ENCODE assay signal across 19 cellular contexts in genomic region chr2:206721216-206721920, GRCh38. TPM values are rescaled to one million over a fixed set of nuclear protein-coding genes. Genes with fewer than 3 reads are reported as not detected.
DNase-seq lines count a peak whose midpoint lies in the region; ATAC-seq lines count a peak whose summit lies in the region.
"Had no signal": no experiment of that assay in that cellular context is flagged by ENCODE, and none has a peak within 500 bp of the region (broad histone marks: within the 10 kb centered on the region; RNA-seq: fewer than 3 reads in every experiment).

No MANE protein-coding gene starts in this region.

- no peaks in the 10 kb centered on the region for H3K9me3 ChIP-seq in MG63
- H3K9me3 ChIP-seq: neutrophil had no signal

- H3K36me3 ChIP-seq in MG63, result no peaks in the 10 kb centered on the region
- H3K36me3 ChIP-seq: BLaER1 treated with 17β-estradiol and CSF1 and Interleukin-3, amounts not matched to agents 10 nM and 100 nM; neutrophil had no signal

- peaks cover 5% of the 10 kb centered on the region for H3K27me3 ChIP-seq in MG63
- H3K27me3 ChIP-seq: BLaER1 treated with 17β-estradiol and CSF1 and Interleukin-3, amounts not matched to agents 10 nM and 100 nM; neutrophil had no signal

- ATAC-seq in GM18519 (IDR thresholded peaks at IDR 0.05; ENCODE audit: low FRiP score, unreplicated experiment), result peak; percentile 83
- peak; percentile 90 for ATAC-seq in GM21447 (IDR thresholded peaks at IDR 0.05; ENCODE audit: unreplicated experiment)
- ATAC-seq in HG03039 (IDR thresholded peaks at IDR 0.05; ENCODE audit: unreplicated experiment), result peak; percentile 70
- ATAC-seq: left lobe of liver; stimulated activated naive CD8-positive, alpha-beta T cell treated with anti-CD3 and anti-CD28 coated beads, Interleukin-15, Interleukin-2, amounts not matched to agents 100 U/mL and 50 U/mL, for 24 hours had no signal

- H3K4me3 ChIP-seq in MG63, result no peak overlapping the region
- H3K4me3 ChIP-seq: BLaER1 treated with 17β-estradiol and CSF1 and Interleukin-3, amounts not matched to agents 10 nM and 100 nM had no signal

- DNase-seq in OCI-M1 (lab: John Stamatoyannopoulos, UW), result peak; percentile 7
- DNase-seq in NCI-H187 (lab: John Stamatoyannopoulos, UW), result no peak
- no peak for DNase-seq in MG63
- no peak for DNase-seq in middle frontal gyrus (ENCODE audit: extremely low spot score, low spot score)
- no peak for DNase-seq in activated CD4-positive, alpha-beta T cell treated with anti-CD3 and anti-CD28 coated beads, Interleukin-2, amount 50 U/mL, for 1 hour
- DNase-seq: activated CD4-positive, alpha-beta T cell treated with anti-CD3 and anti-CD28 coated beads, Interleukin-2, amount 10 ng/mL, durations not matched to agents 7 days and 5 days; activated naive CD4-positive, alpha-beta T cell treated with anti-CD3 and anti-CD28 coated beads, Interleukin-2, amount 10 ng/mL, durations not matched to agents 7 days and 5 days; HFFc6; NCI-H526 treated with DMSO at 0.1 percent for 48 hours; stimulated activated CD4-positive, alpha-beta T cell treated with anti-CD3 and anti-CD28 coated beads, Interleukin-1b, Interleukin-23, amount 100 ng/mL, for 48 hours; stimulated activated naive CD8-positive, alpha-beta T cell treated with anti-CD3 and anti-CD28 coated beads, Interleukin-15, Interleukin-2, amounts not matched to agents 100 U/mL and 50 U/mL, for 24 hours had no signal

RNA-seq across cellular contexts. Expression of gene DYTN, which starts 3.2 kb away (rescaled TPM):
- total RNA-seq in MG63 (2014; rRNA removed; shearing (Covaris generic); ENCODE audit: low replicate concordance), result not detected in 2 replicates
- total RNA-seq: activated CD4-positive, alpha-beta T cell treated with anti-CD3 and anti-CD28 coated beads, Interleukin-2, amount 10 ng/mL, durations not matched to agents 7 days and 5 days; HFFc6; left lobe of liver; M059J; SK-MEL-5 had no signal

RNA-seq across cellular contexts. Expression of gene MDH1B, which starts 43.8 kb away (rescaled TPM):
- total RNA-seq in MG63 (2014; rRNA removed; shearing (Covaris generic); ENCODE audit: low replicate concordance), result 0.72 and 11.4 TPM in 2 replicates

RNA-seq across cellular contexts. Expression of gene FASTKD2, which starts 44.0 kb away (rescaled TPM):
- 30.7 and 49.6 TPM in 2 replicates for total RNA-seq in MG63 (2014; rRNA removed; shearing (Covaris generic); ENCODE audit: low replicate concordance)
